In the genomic region with DNA sequence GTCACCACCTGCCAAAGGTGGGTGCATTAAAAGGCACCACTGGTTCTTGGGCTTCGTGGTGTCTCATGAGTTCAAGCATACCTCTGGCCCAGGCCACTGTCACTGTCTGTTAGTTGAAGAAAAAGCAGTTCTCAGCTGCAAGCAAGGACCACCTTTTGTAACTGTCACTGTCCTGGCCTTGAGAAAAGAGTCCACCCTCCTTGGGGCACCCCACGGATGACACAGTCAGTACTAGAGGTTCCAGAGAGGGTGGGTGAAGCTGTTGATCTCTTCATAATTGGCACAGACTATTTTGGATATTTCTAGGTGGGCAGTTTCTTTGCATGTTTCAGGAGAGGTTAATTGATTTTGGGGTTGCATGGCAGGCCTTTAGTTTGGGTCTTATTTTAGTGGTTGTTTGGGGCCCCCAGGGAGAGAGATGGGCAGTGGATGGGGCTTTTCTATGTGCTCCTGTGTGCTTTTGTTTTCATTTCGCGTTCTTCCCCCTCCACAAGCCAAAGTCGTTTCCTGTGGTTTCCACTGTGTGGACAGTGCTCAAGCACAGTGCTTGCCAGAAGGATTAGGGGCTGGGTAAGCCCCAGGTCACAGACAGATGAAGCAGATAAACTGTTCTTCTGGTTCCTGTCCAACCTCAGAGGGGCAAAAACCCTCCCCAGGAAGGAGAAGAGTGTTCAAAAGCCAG, we compare ENCODE assay signal across 8 cellular contexts.
DNase-seq lines count a peak whose midpoint lies in the region; ATAC-seq and TF ChIP-seq lines count a peak whose summit lies in the region.

No MANE protein-coding gene starts in this region.

- no peaks in the 10 kb centered on the region for H3K36me3 ChIP-seq in GM06990 (ENCODE audit: control insufficient read depth, insufficient read depth, low read length)

- H3K27me3 ChIP-seq in GM06990 (replicated peaks; ENCODE audit: control insufficient read depth, insufficient read depth, low read length) = no peaks in the 10 kb centered on the region

- DNase-seq in GM06990 (ENCODE audit: extremely low read depth, insufficient read length) = peak; percentile 61
- DNase-seq in GM20000 (ENCODE audit: low spot score) = peak; percentile 11
- DNase-seq in activated naive CD4-positive, alpha-beta T cell treated with anti-CD3 and anti-CD28 coated beads, Interleukin-2, amount 50 U/mL, for 72 hours (ENCODE audit: low spot score in 2 of 2) = no peak
- no peak for DNase-seq in T-helper 9 cell
- DNase-seq in SW 1271 (lab: John Stamatoyannopoulos, UW) = no peak
- no peak for DNase-seq in A172 (ENCODE audit: low spot score)
- DNase-seq in NCI-H748 treated with DMSO at 0.1 percent for 48 hours (lab: John Stamatoyannopoulos, UW) = no peak

- ATAC-seq in HG03460 (IDR thresholded peaks at IDR 0.05; ENCODE audit: unreplicated experiment) = peak; percentile 95
- peak in 1 of 2 donors; percentile 73 for ATAC-seq in activated naive CD4-positive, alpha-beta T cell treated with anti-CD3 and anti-CD28 coated beads, Interleukin-2, amount 50 U/mL, for 72 hours

- TF ChIP-seq CTCF in GM06990 (IDR thresholded peaks at IDR 0.05; ENCODE audit: insufficient read depth, low read length, poor library complexity, severe bottlenecking) = no peak
- no peak for TF ChIP-seq CTCF in GM20000 (IDR thresholded peaks at IDR 0.05; ENCODE audit: extremely low read depth, missing control alignments)

- peaks cover 0 to 9% of the 10 kb centered on the region in 2 donors for H3K9me3 Mint-ChIP-seq in activated naive CD4-positive, alpha-beta T cell treated with anti-CD3 and anti-CD28 coated beads, Interleukin-2, amount 50 U/mL, for 72 hours

- H3K4me3 ChIP-seq in GM06990 (replicated peaks; ENCODE audit: low read depth, low read length) = no peak overlapping the region

- peak overlapping the region; percentile 24 to 92 for H3K27ac Mint-ChIP-seq in activated naive CD4-positive, alpha-beta T cell treated with anti-CD3 and anti-CD28 coated beads, Interleukin-2, amount 50 U/mL, for 72 hours

- peaks cover 6 to 7% of the 10 kb centered on the region in 2 donors for H3K36me3 Mint-ChIP-seq in activated naive CD4-positive, alpha-beta T cell treated with anti-CD3 and anti-CD28 coated beads, Interleukin-2, amount 50 U/mL, for 72 hours

Comparison
In these comparisons a context has a peak if more than half of its experiments do, and no peak if none do; other contexts are left out.
1. DNase-seq: peak in GM06990 (single experiment) and GM20000 (single experiment); none in activated naive CD4-positive, alpha-beta T cell treated with anti-CD3 and anti-CD28 coated beads, Interleukin-2, amount 50 U/mL, for 72 hours (0 of 2), T-helper 9 cell (single experiment), SW 1271 (0 of 2), A172 (single experiment) and NCI-H748 treated with DMSO at 0.1 percent for 48 hours (single experiment).